ENCODE assay signal across 8 cellular contexts in genomic region chr5:36874465-36874864, GRCh38. TPM values are rescaled to one million over a fixed set of nuclear protein-coding genes. Genes with fewer than 3 reads are reported as not detected.
DNase-seq lines count a peak whose midpoint lies in the region; ATAC-seq and TF ChIP-seq lines count a peak whose summit lies in the region.

No MANE protein-coding gene starts in this region.

- H3K27me3 Mint-ChIP-seq in CD14-positive monocyte (ENCODE audit: low read depth in 3 of 3): no peaks in the 10 kb centered on the region

- peaks cover 8 to 28% of the 10 kb centered on the region in 2 donors for H3K4me1 ChIP-seq in muscle layer of duodenum (ENCODE audit: control insufficient read depth in 1 of 2, insufficient read depth in 2 of 2, low read length in 2 of 2)

- peak overlapping the region; percentile 71 for H3K27ac ChIP-seq in brain microvascular endothelial cell
- H3K27ac ChIP-seq in muscle layer of duodenum (ENCODE audit: low read length): peak overlapping the region; percentile 86

- no peak overlapping the region for H3K27ac Mint-ChIP-seq in CD14-positive monocyte

- no peak for ATAC-seq in GM18520 (IDR thresholded peaks at IDR 0.05; ENCODE audit: unreplicated experiment)

- H3K36me3 Mint-ChIP-seq in CD14-positive monocyte: peaks cover 0 to 6% of the 10 kb centered on the region in 2 donors

- in situ Hi-C loops in brain microvascular endothelial cell (cut with HindIII; ENCODE audit: low pct_ligation_motif_present, low sequenced_read_pairs): no loop called here

- H3K9me3 Mint-ChIP-seq in CD14-positive monocyte: peaks cover 0 to 2% (median 0%) of the 10 kb centered on the region in 7 donors

- peak overlapping the region; percentile 98 to 99 for H3K4me3 Mint-ChIP-seq in CD14-positive monocyte

- no peaks in the 10 kb centered on the region for H3K9me3 ChIP-seq in muscle layer of duodenum (ENCODE audit: control insufficient read depth in 1 of 2, low read length in 2 of 2)

- intact Hi-C loops in CD14-positive monocyte (cut with micrococcal nuclease): loop anchor here in 1 of 2 donors (5.0 kb wide), 1 partner anchor 132 kb away; no protein-coding TSS in a partner anchor

- H3K27me3 ChIP-seq in brain microvascular endothelial cell (replicated peaks) (no peaks in the 10 kb centered on the region), muscle layer of duodenum (ENCODE audit: low read depth, low read length) (no peaks in the 10 kb centered on the region)

- H3K4me1 Mint-ChIP-seq in CD14-positive monocyte: peaks cover 41% of the 10 kb centered on the region

- TF ChIP-seq CTCF in CD14-positive monocyte (IDR thresholded peaks at IDR 0.05) (no peak), brain microvascular endothelial cell (IDR thresholded peaks at IDR 0.05; ENCODE audit: low read depth, low read length, missing control alignments) (no peak)

- DNase-seq in CD14-positive monocyte (ENCODE audit: low spot score) (no peak), M059J (ENCODE audit: low read depth) (peak; percentile 27), brain microvascular endothelial cell (no peak), DMS79 treated with DMSO at 0.1 percent for 48 hours (lab: John Stamatoyannopoulos, UW) (no peak), COLO668 (lab: John Stamatoyannopoulos, UW; ENCODE audit: unreplicated experiment) (no peak), NCI-H446 treated with DMSO at 0.1 percent for 48 hours (lab: John Stamatoyannopoulos, UW) (no peak)

- H3K36me3 ChIP-seq in brain microvascular endothelial cell (replicated peaks) (no peaks in the 10 kb centered on the region), muscle layer of duodenum (ENCODE audit: control insufficient read depth in 1 of 2, insufficient read depth in 2 of 2, low read length in 2 of 2) (peaks cover 0 to 14% of the 10 kb centered on the region in 2 donors)

- peak overlapping the region; percentile 83 for H3K4me3 ChIP-seq in brain microvascular endothelial cell (ENCODE audit: low read depth, low read length)
- H3K4me3 ChIP-seq in muscle layer of duodenum (ENCODE audit: low read depth in 1 of 2, low read length in 2 of 2): peak overlapping the region; percentile 86 to 95

RNA-seq across cellular contexts. Expression of gene NIPBL, which starts 2.1 kb away (rescaled TPM):
- 10 to 100 TPM in 1 of 2 donors, 1 to 10 TPM in 1; 6.6 to 16.2 TPM for polyA plus RNA-seq in CD14-positive monocyte
- total RNA-seq in M059J (2014; rRNA removed; shearing (Covaris generic)): 12.0 and 13.3 TPM in 2 replicates
